21 cellular contexts compared by ENCODE assay signal in genomic region chr1:112841825-112842224, GRCh38.
A peak's percentile ranks its signal among the peaks of the same experiment; 100 is the strongest.
DNase-seq lines count a peak whose midpoint lies in the region; ATAC-seq and TF ChIP-seq lines count a peak whose summit lies in the region.
"Had no signal": no experiment of that assay in that cellular context is flagged by ENCODE, and none has a peak within 500 bp of the region (broad histone marks: within the 10 kb centered on the region; RNA-seq: fewer than 3 reads in every experiment).

No MANE protein-coding gene starts in this region.

- DNase-seq in heart left ventricle (no peak), cardiac septum (ENCODE audit: low spot score) (no peak), SIG-M5 treated with dmso at 0.1 percent for 504 hours (lab: John Stamatoyannopoulos, UW; ENCODE audit: unreplicated experiment) (peak; percentile 88), lower lobe of right lung (no peak), 8988T (no peak)
- no peak for DNase-seq in naive thymus-derived CD8-positive, alpha-beta T cell
- DNase-seq: activated CD4-positive, CD25-positive, alpha-beta regulatory T cell; activated naive CD4-positive, alpha-beta T cell treated with anti-CD3 and anti-CD28 coated beads, Interleukin-2, amount 50 U/mL, for 16 hours; activated T-cell treated with anti-CD3 and anti-CD28 coated beads, Interleukin-2, amount 50 U/mL, for 72 hours; endodermal cell; glutamatergic neuron; NCI-H1048; NCI-H2081; SHP77 treated with DMSO at 0.1 percent for 48 hours; stimulated activated naive CD8-positive, alpha-beta T cell treated with anti-CD3 and anti-CD28 coated beads, Interleukin-15, Interleukin-2, amounts not matched to agents 100 U/mL and 50 U/mL, for 24 hours; T-helper 2 cell had no signal

- H3K36me3 ChIP-seq in heart left ventricle (no peaks in the 10 kb centered on the region), lower lobe of right lung (no peaks in the 10 kb centered on the region)
- H3K36me3 ChIP-seq: ascending aorta, tibial nerve had no signal

- POLR2A ChIA-PET in naive thymus-derived CD8-positive, alpha-beta T cell (lab: Charles Lee), result no interaction called here

- H3K4me3 Mint-ChIP-seq in naive thymus-derived CD8-positive, alpha-beta T cell, result peak overlapping the region in 1 of 10 donors; percentile 24
- H3K4me3 Mint-ChIP-seq: activated T-cell treated with anti-CD3 and anti-CD28 coated beads, Interleukin-2, amount 50 U/mL, for 72 hours; endodermal cell had no signal

- TF ChIP-seq CTCF in heart left ventricle (IDR thresholded peaks at IDR 0.05) (no peak), lower lobe of right lung (IDR thresholded peaks at IDR 0.05) (no peak)

- H3K27me3 Mint-ChIP-seq in naive thymus-derived CD8-positive, alpha-beta T cell, result peaks cover 7 to 25% (median 15%) of the 10 kb centered on the region in 5 donors

- H3K4me3 ChIP-seq in heart left ventricle (no peak overlapping the region), lower lobe of right lung (no peak overlapping the region)
- H3K4me3 ChIP-seq: ascending aorta, tibial nerve had no signal

- H3K4me1 Mint-ChIP-seq in naive thymus-derived CD8-positive, alpha-beta T cell, result peaks cover 4 to 28% (median 13%) of the 10 kb centered on the region in 4 donors

- no peaks in the 10 kb centered on the region for H3K36me3 Mint-ChIP-seq in naive thymus-derived CD8-positive, alpha-beta T cell
- H3K36me3 Mint-ChIP-seq: IgD-negative memory B cell had no signal

- ATAC-seq in heart left ventricle, result peak in 3 of 4 donors; percentile 64 to 77 (median 71)
- ATAC-seq in lower lobe of right lung, result peak; percentile 23 to 72
- no peak for ATAC-seq in naive thymus-derived CD8-positive, alpha-beta T cell
- no peak for ATAC-seq in HG03196 (IDR thresholded peaks at IDR 0.05; ENCODE audit: unreplicated experiment)
- no peak for ATAC-seq in GM18505 (IDR thresholded peaks at IDR 0.05; ENCODE audit: unreplicated experiment)
- ATAC-seq: activated T-cell treated with anti-CD3 and anti-CD28 coated beads, Interleukin-2, amount 50 U/mL, for 72 hours; stimulated activated naive CD8-positive, alpha-beta T cell treated with anti-CD3 and anti-CD28 coated beads, Interleukin-15, Interleukin-2, amounts not matched to agents 100 U/mL and 50 U/mL, for 24 hours had no signal

- H3K9me3 ChIP-seq in heart left ventricle (no peaks in the 10 kb centered on the region), lower lobe of right lung (no peaks in the 10 kb centered on the region)
- H3K9me3 ChIP-seq: ascending aorta, tibial nerve had no signal

- H3K9me3 Mint-ChIP-seq in naive thymus-derived CD8-positive, alpha-beta T cell, result no peaks in the 10 kb centered on the region
- H3K9me3 Mint-ChIP-seq: activated T-cell treated with anti-CD3 and anti-CD28 coated beads, Interleukin-2, amount 50 U/mL, for 72 hours; endodermal cell; IgD-negative memory B cell had no signal

- H3K4me1 ChIP-seq in heart left ventricle (peaks cover 0 to 18% (median 4%) of the 10 kb centered on the region in 12 donors), lower lobe of right lung (peaks cover 12% of the 10 kb centered on the region)
- H3K4me1 ChIP-seq: ascending aorta, tibial nerve had no signal

- WGBS in heart left ventricle, 4 donors, result 78 to 84% (median 83%) methylated on average over 10 of the region's 10 CpGs

- intact Hi-C loops in heart left ventricle (cut with DNase I) (no loop called here), cardiac septum (cut with DNase I) (no loop called here), lower lobe of right lung (cut with DNase I) (no loop called here)

- H3K27me3 ChIP-seq in heart left ventricle, result no peaks in the 10 kb centered on the region
- H3K27me3 ChIP-seq in lower lobe of right lung (ENCODE audit: low read depth), result no peaks in the 10 kb centered on the region
- H3K27me3 ChIP-seq: ascending aorta, tibial nerve had no signal

- H3K27ac ChIP-seq in heart left ventricle (peak overlapping the region in 1 of 12 donors; percentile 77), lower lobe of right lung (no peak overlapping the region)
- H3K27ac ChIP-seq: ascending aorta, tibial nerve had no signal

- H3K27ac Mint-ChIP-seq in naive thymus-derived CD8-positive, alpha-beta T cell, result no peak overlapping the region
- H3K27ac Mint-ChIP-seq: activated T-cell treated with anti-CD3 and anti-CD28 coated beads, Interleukin-2, amount 50 U/mL, for 72 hours; IgD-negative memory B cell had no signal

- TF ChIP-seq POLR2A in heart left ventricle (IDR thresholded peaks at IDR 0.05) (no peak), GM18505 (IDR thresholded peaks at IDR 0.05; ENCODE audit: borderline replicate concordance, extremely low read depth, insufficient read depth, insufficient read length) (no peak)

Comparison
In these comparisons a context has a peak if more than half of its experiments do, and no peak if none do; other contexts are left out.
1. ATAC-seq: peak in heart left ventricle (3 of 4) and lower lobe of right lung (2 of 2); none in naive thymus-derived CD8-positive, alpha-beta T cell (0 of 2), HG03196 (single experiment) and GM18505 (single experiment).